In genomic region chr11:113875414-113876073, GRCh38 we compare ENCODE assay signal across 1 cellular context.
A peak's percentile ranks its signal among the peaks of the same experiment; 100 is the strongest.
TF ChIP-seq lines count a peak whose summit lies in the region.

USP28 (minus strand) TSS chr11:113875572; CDS start chr11:113875501, 71 bp downstream.

TF ChIP-seq in H1, 55 proteins besides CTCF, POLR2A, EP300 and RAD21:
- TF ChIP-seq GABPA (IDR thresholded peaks at IDR 0.05; ENCODE audit: borderline replicate concordance, insufficient read depth, low read length) (no peak), CHD2 (IDR thresholded peaks at IDR 0.05; ENCODE audit: low read length) (no peak), SRF (IDR thresholded peaks at IDR 0.05; ENCODE audit: low read depth, low read length) (no peak), YY1 (IDR thresholded peaks at IDR 0.05; ENCODE audit: low read depth, low read length) (peak; percentile 68; the same call in 1 of the 2 replicates), EGR1 (IDR thresholded peaks at IDR 0.05; ENCODE audit: borderline replicate concordance, low read depth, low read length) (no peak), JUN (IDR thresholded peaks at IDR 0.05; ENCODE audit: low read depth, low read length) (no peak), JUND (IDR thresholded peaks at IDR 0.05; ENCODE audit: low read length) (no peak), E2F6 (IDR thresholded peaks at IDR 0.05) (peak; percentile 46), TBP (IDR thresholded peaks at IDR 0.05; ENCODE audit: low read depth, low read length) (peak; percentile 78), FOSL1 (IDR thresholded peaks at IDR 0.05; ENCODE audit: insufficient read depth, low read depth, low read length) (no peak), TAF7 (optimal IDR thresholded peaks at IDR 0.05; ENCODE audit: borderline replicate concordance, low read depth, low read length) (peak; percentile 60), CBX8 (IDR thresholded peaks at IDR 0.05; ENCODE audit: borderline replicate concordance, low read depth, low read length) (no peak), SP1 (IDR thresholded peaks at IDR 0.05; ENCODE audit: low read depth, low read length) (no peak), HDAC6 (IDR thresholded peaks at IDR 0.05; ENCODE audit: low read depth, low read length) (no peak), POLR2AphosphoS5 (IDR thresholded peaks at IDR 0.05; ENCODE audit: low read depth, low read length) (peak; percentile 93), MAFK (IDR thresholded peaks at IDR 0.05; ENCODE audit: low read depth, low read length) (no peak), ASH2L (IDR thresholded peaks at IDR 0.05; ENCODE audit: low read length) (peak; percentile 77), TEAD4 (IDR thresholded peaks at IDR 0.05; ENCODE audit: low read depth, low read length) (no peak), CBX5 (IDR thresholded peaks at IDR 0.05; ENCODE audit: low read depth, low read length) (no peak), NANOG (IDR thresholded peaks at IDR 0.05; ENCODE audit: insufficient read depth, low read depth, low read length, poor library complexity, severe bottlenecking) (no peak), ZNF274 (IDR thresholded peaks at IDR 0.05; ENCODE audit: borderline replicate concordance, extremely low read depth, low read length) (no peak), RNF2 (IDR thresholded peaks at IDR 0.05; ENCODE audit: borderline replicate concordance, low read depth, low read length, missing control alignments, poor library complexity, severe bottlenecking) (no peak), ATF3 (IDR thresholded peaks at IDR 0.05; ENCODE audit: insufficient read depth, low read depth, low read length) (peak; percentile 83; the same call in 1 of the 2 replicates), TAF1 (IDR thresholded peaks at IDR 0.05; ENCODE audit: low read depth, low read length) (peak; percentile 86), KDM4A (IDR thresholded peaks at IDR 0.05; ENCODE audit: low read depth, low read length, severe bottlenecking) (peak; percentile 14), SUZ12 (IDR thresholded peaks at IDR 0.05; ENCODE audit: low read length) (no peak), SP2 (IDR thresholded peaks at IDR 0.05; ENCODE audit: low read length) (no peak), RBBP5 (IDR thresholded peaks at IDR 0.05; ENCODE audit: borderline replicate concordance, low read depth, low read length) (0 out of 2 replicates have a peak, but pooled peaks have one; percentile 41), BRCA1 (IDR thresholded peaks at IDR 0.05; ENCODE audit: low read depth, low read length) (no peak), SP4 (IDR thresholded peaks at IDR 0.05; ENCODE audit: low read length) (peak; percentile 80; the same call in 1 of the 2 replicates), CREB1 (IDR thresholded peaks at IDR 0.05) (no peak), GTF2F1 (IDR thresholded peaks at IDR 0.05; ENCODE audit: borderline replicate concordance, low read depth, low read length) (peak; percentile 89), SAP30 (IDR thresholded peaks at IDR 0.05; ENCODE audit: insufficient read depth, insufficient replicate concordance, low read length) (no peak), USF2 (IDR thresholded peaks at IDR 0.05; ENCODE audit: low read length) (peak; percentile 96), BACH1 (IDR thresholded peaks at IDR 0.05; ENCODE audit: low read length) (no peak), RFX5 (IDR thresholded peaks at IDR 0.05; ENCODE audit: borderline replicate concordance, low read depth, low read length) (no peak), CEBPB (IDR thresholded peaks at IDR 0.05; ENCODE audit: low read depth, low read length) (no peak), CHD1 (IDR thresholded peaks at IDR 0.05; ENCODE audit: low read depth, low read length) (no peak), RXRA (IDR thresholded peaks at IDR 0.05; ENCODE audit: insufficient read depth, low read depth, low read length) (no peak), NRF1 (IDR thresholded peaks at IDR 0.05; ENCODE audit: low read depth, low read length) (peak; percentile 44), KDM1A (IDR thresholded peaks at IDR 0.05; ENCODE audit: borderline replicate concordance, low read length) (no peak), PHF8 (conservative IDR thresholded peaks at IDR 0.05; ENCODE audit: low read depth, low read length) (peak; percentile 60), EZH2 (IDR thresholded peaks at IDR 0.05; ENCODE audit: low read depth, low read length, severe bottlenecking) (no peak), SIX5 (IDR thresholded peaks at IDR 0.05; ENCODE audit: low read depth, low read length) (no peak), TCF12 (IDR thresholded peaks at IDR 0.05; ENCODE audit: low read depth, low read length) (no peak), POU5F1 (IDR thresholded peaks at IDR 0.05; ENCODE audit: low read depth, low read length) (no peak), KDM5A (IDR thresholded peaks at IDR 0.05; ENCODE audit: low read length) (0 out of 2 replicates have a peak, but pooled peaks have one; percentile 29), SIRT6 (IDR thresholded peaks at IDR 0.05; ENCODE audit: low read length) (no peak), MAX (IDR thresholded peaks at IDR 0.05) (peak; percentile 82), HDAC2 (IDR thresholded peaks at IDR 0.05; ENCODE audit: borderline replicate concordance in 1 of 2, low read depth in 2 of 2, low read length in 2 of 2) (no peak), BCL11A (IDR thresholded peaks at IDR 0.05; ENCODE audit: low read depth in 2 of 2, low read length in 2 of 2) (no peak), CTBP2 (IDR thresholded peaks at IDR 0.05; ENCODE audit: borderline replicate concordance, insufficient read depth, insufficient read length, low read length) (no peak), SIN3A (conservative IDR thresholded peaks at IDR 0.05 in 1 of 2, IDR thresholded peaks at IDR 0.05 in 1 of 2; ENCODE audit: low read depth in 1 of 2, low read length in 2 of 2) (0 out of 4 replicates have a peak, but pooled peaks of 1 of the 2 experiments have one; percentile 45)
- TF ChIP-seq, protein P1, sequence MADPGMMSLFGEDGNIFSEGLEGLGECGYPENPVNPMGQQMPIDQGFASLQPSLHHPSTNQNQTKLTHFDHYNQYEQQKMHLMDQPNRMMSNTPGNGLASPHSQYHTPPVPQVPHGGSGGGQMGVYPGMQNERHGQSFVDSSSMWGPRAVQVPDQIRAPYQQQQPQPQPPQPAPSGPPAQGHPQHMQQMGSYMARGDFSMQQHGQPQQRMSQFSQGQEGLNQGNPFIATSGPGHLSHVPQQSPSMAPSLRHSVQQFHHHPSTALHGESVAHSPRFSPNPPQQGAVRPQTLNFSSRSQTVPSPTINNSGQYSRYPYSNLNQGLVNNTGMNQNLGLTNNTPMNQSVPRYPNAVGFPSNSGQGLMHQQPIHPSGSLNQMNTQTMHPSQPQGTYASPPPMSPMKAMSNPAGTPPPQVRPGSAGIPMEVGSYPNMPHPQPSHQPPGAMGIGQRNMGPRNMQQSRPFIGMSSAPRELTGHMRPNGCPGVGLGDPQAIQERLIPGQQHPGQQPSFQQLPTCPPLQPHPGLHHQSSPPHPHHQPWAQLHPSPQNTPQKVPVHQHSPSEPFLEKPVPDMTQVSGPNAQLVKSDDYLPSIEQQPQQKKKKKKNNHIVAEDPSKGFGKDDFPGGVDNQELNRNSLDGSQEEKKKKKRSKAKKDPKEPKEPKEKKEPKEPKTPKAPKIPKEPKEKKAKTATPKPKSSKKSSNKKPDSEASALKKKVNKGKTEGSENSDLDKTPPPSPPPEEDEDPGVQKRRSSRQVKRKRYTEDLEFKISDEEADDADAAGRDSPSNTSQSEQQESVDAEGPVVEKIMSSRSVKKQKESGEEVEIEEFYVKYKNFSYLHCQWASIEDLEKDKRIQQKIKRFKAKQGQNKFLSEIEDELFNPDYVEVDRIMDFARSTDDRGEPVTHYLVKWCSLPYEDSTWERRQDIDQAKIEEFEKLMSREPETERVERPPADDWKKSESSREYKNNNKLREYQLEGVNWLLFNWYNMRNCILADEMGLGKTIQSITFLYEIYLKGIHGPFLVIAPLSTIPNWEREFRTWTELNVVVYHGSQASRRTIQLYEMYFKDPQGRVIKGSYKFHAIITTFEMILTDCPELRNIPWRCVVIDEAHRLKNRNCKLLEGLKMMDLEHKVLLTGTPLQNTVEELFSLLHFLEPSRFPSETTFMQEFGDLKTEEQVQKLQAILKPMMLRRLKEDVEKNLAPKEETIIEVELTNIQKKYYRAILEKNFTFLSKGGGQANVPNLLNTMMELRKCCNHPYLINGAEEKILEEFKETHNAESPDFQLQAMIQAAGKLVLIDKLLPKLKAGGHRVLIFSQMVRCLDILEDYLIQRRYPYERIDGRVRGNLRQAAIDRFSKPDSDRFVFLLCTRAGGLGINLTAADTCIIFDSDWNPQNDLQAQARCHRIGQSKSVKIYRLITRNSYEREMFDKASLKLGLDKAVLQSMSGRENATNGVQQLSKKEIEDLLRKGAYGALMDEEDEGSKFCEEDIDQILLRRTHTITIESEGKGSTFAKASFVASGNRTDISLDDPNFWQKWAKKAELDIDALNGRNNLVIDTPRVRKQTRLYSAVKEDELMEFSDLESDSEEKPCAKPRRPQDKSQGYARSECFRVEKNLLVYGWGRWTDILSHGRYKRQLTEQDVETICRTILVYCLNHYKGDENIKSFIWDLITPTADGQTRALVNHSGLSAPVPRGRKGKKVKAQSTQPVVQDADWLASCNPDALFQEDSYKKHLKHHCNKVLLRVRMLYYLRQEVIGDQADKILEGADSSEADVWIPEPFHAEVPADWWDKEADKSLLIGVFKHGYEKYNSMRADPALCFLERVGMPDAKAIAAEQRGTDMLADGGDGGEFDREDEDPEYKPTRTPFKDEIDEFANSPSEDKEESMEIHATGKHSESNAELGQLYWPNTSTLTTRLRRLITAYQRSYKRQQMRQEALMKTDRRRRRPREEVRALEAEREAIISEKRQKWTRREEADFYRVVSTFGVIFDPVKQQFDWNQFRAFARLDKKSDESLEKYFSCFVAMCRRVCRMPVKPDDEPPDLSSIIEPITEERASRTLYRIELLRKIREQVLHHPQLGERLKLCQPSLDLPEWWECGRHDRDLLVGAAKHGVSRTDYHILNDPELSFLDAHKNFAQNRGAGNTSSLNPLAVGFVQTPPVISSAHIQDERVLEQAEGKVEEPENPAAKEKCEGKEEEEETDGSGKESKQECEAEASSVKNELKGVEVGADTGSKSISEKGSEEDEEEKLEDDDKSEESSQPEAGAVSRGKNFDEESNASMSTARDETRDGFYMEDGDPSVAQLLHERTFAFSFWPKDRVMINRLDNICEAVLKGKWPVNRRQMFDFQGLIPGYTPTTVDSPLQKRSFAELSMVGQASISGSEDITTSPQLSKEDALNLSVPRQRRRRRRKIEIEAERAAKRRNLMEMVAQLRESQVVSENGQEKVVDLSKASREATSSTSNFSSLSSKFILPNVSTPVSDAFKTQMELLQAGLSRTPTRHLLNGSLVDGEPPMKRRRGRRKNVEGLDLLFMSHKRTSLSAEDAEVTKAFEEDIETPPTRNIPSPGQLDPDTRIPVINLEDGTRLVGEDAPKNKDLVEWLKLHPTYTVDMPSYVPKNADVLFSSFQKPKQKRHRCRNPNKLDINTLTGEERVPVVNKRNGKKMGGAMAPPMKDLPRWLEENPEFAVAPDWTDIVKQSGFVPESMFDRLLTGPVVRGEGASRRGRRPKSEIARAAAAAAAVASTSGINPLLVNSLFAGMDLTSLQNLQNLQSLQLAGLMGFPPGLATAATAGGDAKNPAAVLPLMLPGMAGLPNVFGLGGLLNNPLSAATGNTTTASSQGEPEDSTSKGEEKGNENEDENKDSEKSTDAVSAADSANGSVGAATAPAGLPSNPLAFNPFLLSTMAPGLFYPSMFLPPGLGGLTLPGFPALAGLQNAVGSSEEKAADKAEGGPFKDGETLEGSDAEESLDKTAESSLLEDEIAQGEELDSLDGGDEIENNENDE (IDR thresholded peaks at IDR 0.05; ENCODE audit: insufficient replicate concordance, low read length): no peak
- TF ChIP-seq, protein P2, sequence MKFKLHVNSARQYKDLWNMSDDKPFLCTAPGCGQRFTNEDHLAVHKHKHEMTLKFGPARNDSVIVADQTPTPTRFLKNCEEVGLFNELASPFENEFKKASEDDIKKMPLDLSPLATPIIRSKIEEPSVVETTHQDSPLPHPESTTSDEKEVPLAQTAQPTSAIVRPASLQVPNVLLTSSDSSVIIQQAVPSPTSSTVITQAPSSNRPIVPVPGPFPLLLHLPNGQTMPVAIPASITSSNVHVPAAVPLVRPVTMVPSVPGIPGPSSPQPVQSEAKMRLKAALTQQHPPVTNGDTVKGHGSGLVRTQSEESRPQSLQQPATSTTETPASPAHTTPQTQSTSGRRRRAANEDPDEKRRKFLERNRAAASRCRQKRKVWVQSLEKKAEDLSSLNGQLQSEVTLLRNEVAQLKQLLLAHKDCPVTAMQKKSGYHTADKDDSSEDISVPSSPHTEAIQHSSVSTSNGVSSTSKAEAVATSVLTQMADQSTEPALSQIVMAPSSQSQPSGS (IDR thresholded peaks at IDR 0.05; ENCODE audit: low read length): no peak
TF ChIP-seq in H1: peak in this region for 18.
